ENCODE assay signal across 8 cellular contexts in the genomic region with DNA sequence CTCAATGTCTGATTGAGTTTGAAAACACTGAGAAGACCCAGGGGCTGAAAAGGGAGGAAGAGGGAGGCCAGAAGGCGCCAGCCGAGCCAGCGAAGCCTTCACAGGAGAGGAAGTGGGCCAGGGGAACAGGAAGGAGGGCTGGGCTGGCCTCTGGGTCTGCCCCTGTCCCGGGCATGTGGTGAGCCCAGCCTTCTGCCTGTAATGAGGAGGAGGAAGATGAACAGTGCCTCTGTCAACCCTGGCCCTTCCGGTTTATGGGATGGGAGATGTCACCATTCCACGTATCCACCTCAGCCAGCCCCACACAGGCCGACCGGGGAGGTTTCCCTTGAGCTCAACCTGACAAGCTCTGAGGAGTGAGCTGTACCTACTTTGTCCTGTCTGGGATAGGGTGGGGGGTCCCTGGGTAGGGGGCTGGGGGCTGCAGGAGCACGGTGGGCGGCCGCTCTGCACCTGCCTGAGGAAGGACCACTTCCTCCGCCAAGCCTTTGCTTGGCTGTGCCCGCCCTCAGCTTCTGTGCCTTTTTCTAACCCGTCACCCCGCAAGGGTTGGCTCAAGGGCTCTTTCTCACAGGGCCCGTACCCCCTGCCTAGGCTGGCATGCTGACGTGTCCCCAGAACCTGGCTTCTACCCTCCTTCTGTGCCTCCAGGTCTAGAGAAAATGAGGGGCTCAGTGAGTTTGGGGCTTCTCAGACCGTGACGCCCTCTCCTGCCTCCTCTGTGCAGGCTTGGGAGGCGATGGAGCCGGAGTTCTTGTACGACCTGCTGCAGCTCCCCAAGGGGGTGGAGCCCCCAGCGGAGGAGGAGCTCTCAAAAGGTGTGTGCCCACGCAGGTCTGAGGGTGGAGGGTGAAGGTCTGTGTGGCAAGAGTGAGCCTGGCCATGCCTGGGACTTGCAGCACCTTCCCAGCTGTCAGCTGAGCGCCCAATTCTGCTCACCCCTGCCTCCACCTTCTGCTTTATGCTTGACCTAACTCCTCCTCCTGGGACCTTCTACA. TPM values are rescaled to one million over a fixed set of nuclear protein-coding genes. Genes with fewer than 3 reads are reported as not detected.
DNase-seq lines count a peak whose midpoint lies in the region; ATAC-seq, FAIRE-seq and TF ChIP-seq lines count a peak whose summit lies in the region.

No MANE protein-coding gene starts in this region.

- no peak overlapping the region for H3K4me3 ChIP-seq in H1 (ENCODE audit: extremely low read depth in 1 of 4, insufficient read depth in 2 of 4, low read depth in 3 of 4, low read length in 4 of 4)

- H3K27me3 ChIP-seq in H1 (replicated peaks in 1 of 4; ENCODE audit: control insufficient read depth in 3 of 4, extremely low read depth in 1 of 4, insufficient read depth in 3 of 4, low read length in 3 of 4), result no peaks in the 10 kb centered on the region

- no peak overlapping the region for H2AK5ac ChIP-seq in H1 (ENCODE audit: low read depth, low read length)

- no peak overlapping the region for H4K91ac ChIP-seq in H1 (replicated peaks; ENCODE audit: insufficient read length, low read length)

- H3K9me3 ChIP-seq in H1 (ENCODE audit: insufficient read depth in 2 of 2, low read depth in 1 of 2, low read length in 1 of 2), result no peaks in the 10 kb centered on the region

- FAIRE-seq in H1 (lab: Jason Lieb, UNC), result no peak

- H3K56ac ChIP-seq in H1 (replicated peaks; ENCODE audit: insufficient read length, low read depth, low read length), result no peak overlapping the region

- no peaks in the 10 kb centered on the region for H3K36me3 ChIP-seq in H1 (ENCODE audit: control insufficient read depth in 2 of 4, insufficient read depth in 4 of 4, low read length in 3 of 4)

- CTCF ChIA-PET in H1 (lab: Charles Lee; ENCODE audit: partially characterized antibody), result interaction anchor here (0.5 to 2.5 kb wide), 6 partner anchors 10 to 217 kb away, joined by 3 to 7 read pairs (median 3); no protein-coding TSS in a partner anchor

- TF ChIP-seq RAD21 in H1 (IDR thresholded peaks at IDR 0.05 in 1 of 2, conservative IDR thresholded peaks at IDR 0.05 in 1 of 2; ENCODE audit: low read depth in 2 of 2, low read length in 2 of 2), result no peak

- H2BK20ac ChIP-seq in H1 (ENCODE audit: low read length), result 0 out of 2 replicates have a peak overlapping the region, but pooled peaks have one; percentile 75

- no peaks in the 10 kb centered on the region for H3K79me2 ChIP-seq in H1 (ENCODE audit: control insufficient read depth in 1 of 2, insufficient read depth in 2 of 2, low read length in 2 of 2)

- no peak overlapping the region for H3K9ac ChIP-seq in H1 (replicated peaks in 1 of 4; ENCODE audit: extremely low read depth in 1 of 4, low read depth in 3 of 4, low read length in 3 of 4)

- no peaks in the 10 kb centered on the region for H4K20me1 ChIP-seq in H1 (replicated peaks in 1 of 2; ENCODE audit: control insufficient read depth in 1 of 2, insufficient read depth in 2 of 2, low read length in 2 of 2)

- TF ChIP-seq EP300 in H1 (IDR thresholded peaks at IDR 0.05; ENCODE audit: borderline replicate concordance in 1 of 2, low read depth in 2 of 2, low read length in 2 of 2), result no peak

- no peak overlapping the region for H4K8ac ChIP-seq in H1 (ENCODE audit: extremely low read depth, insufficient read depth, low read length)

- H2AFZ ChIP-seq in H1 (ENCODE audit: low read length), result no peak overlapping the region

- no peak overlapping the region for H3K27ac ChIP-seq in H1 (ENCODE audit: low read depth, low read length)

- no peak overlapping the region for H3K4ac ChIP-seq in H1 (replicated peaks; ENCODE audit: insufficient read length, low read depth, low read length)

- POLR2A ChIA-PET in H1 (lab: Charles Lee; ENCODE audit: partially characterized antibody), result interaction anchor here (1.0 to 4.1 kb wide), 3 partner anchors 14 to 35 kb away, joined by 3 to 22 read pairs (median 3); no protein-coding TSS in a partner anchor

- no peak overlapping the region for H4K5ac ChIP-seq in H1 (ENCODE audit: insufficient read length, low read depth, low read length)

- peak overlapping the region; percentile 12; the same call in 1 of the 2 replicates for H2BK12ac ChIP-seq in H1 (ENCODE audit: low read depth, low read length)

- DNase-seq in GM13976 (ENCODE audit: low spot score) (peak; percentile 59), UCSD-AML1 (lab: John Stamatoyannopoulos, UW; ENCODE audit: unreplicated experiment) (peak; percentile 78), H1 (ENCODE audit: low read depth in 1 of 2, low spot score in 2 of 2) (no peak), kidney glomerular epithelial cell (lab: John Stamatoyannopoulos, UW) (no peak), NCI-H1417 treated with DMSO at 0.1 percent for 48 hours (lab: John Stamatoyannopoulos, UW) (no peak), NCI-H1694 treated with DMSO at 0.1 percent for 48 hours (lab: John Stamatoyannopoulos, UW) (no peak)
- peak; percentile 49 for DNase-seq in stimulated activated CD4-positive, alpha-beta T cell treated with anti-CD3 and anti-CD28 coated beads, Interleukin-1b, Interleukin-23, amount 100 ng/mL, for 48 hours

- no peak overlapping the region for H2BK120ac ChIP-seq in H1 (replicated peaks; ENCODE audit: low read depth, low read length)

- no peak overlapping the region; the same call in 1 of the 2 replicates for H3K18ac ChIP-seq in H1 (ENCODE audit: extremely low read depth, low read length)

- in situ Hi-C loops in GM13976 (cut with MboI; ENCODE audit: low sequenced_read_pairs, unreplicated experiment), result no loop called here

- H3K14ac ChIP-seq in H1 (ENCODE audit: insufficient read length), result no peak overlapping the region

- WGBS in H1 (ENCODE audit: extremely low coverage in 1 of 2, insufficient coverage in 1 of 2, insufficient read length in 1 of 2, insufficient replicate concordance in 2 of 2, low coverage in 1 of 2, low lambda C conversion rate in 2 of 2, missing lambda C conversion rate in 1 of 2), 2 experiments, result 88% methylated on average over 18 of the region's 25 CpGs; no CpG with 5 or more reads in 1 of the 2 experiments

- H3K4me2 ChIP-seq in H1 (ENCODE audit: insufficient read depth in 1 of 2, low read depth in 2 of 2, low read length in 2 of 2), result no peak overlapping the region

- no peak for ATAC-seq in HG02870 (IDR thresholded peaks at IDR 0.05; ENCODE audit: unreplicated experiment)

- TF ChIP-seq POLR2A in H1 (IDR thresholded peaks at IDR 0.05; ENCODE audit: control extremely low read depth in 1 of 2, low read depth in 2 of 2, low read length in 2 of 2), result no peak

- H3K23ac ChIP-seq in H1 (ENCODE audit: insufficient read length), result no peak overlapping the region

- no peaks in the 10 kb centered on the region for H3K23me2 ChIP-seq in H1 (ENCODE audit: low read depth, low read length)

- H3K79me1 ChIP-seq in H1 (ENCODE audit: low read depth, low read length), result no peaks in the 10 kb centered on the region

- peaks cover 0 to 12% (median 9%) of the 10 kb centered on the region in 4 experiments; a peak in 5 of 7 replicates for H3K4me1 ChIP-seq in H1 (replicated peaks in 1 of 4; ENCODE audit: control insufficient read depth in 3 of 4, insufficient read depth in 4 of 4, low read length in 3 of 4)

- no peak for TF ChIP-seq CTCF in GM13976 (IDR thresholded peaks at IDR 0.05; ENCODE audit: borderline replicate concordance, control extremely low read depth, extremely low read depth, insufficient read depth, missing control alignments)
- no peak for TF ChIP-seq CTCF in H1 (IDR thresholded peaks at IDR 0.05; ENCODE audit: control extremely low read depth in 1 of 3, insufficient read depth in 1 of 3, low read depth in 1 of 3, low read length in 3 of 3)

- peak overlapping the region; percentile 13; the same call in 1 of the 2 replicates for H2BK5ac ChIP-seq in H1 (ENCODE audit: low read depth, low read length)

- no peak overlapping the region; the same call in 1 of the 2 replicates for H2BK15ac ChIP-seq in H1 (ENCODE audit: low read length)

TF ChIP-seq in H1, 55 proteins besides CTCF, POLR2A, EP300 and RAD21:
- no peak for TF ChIP-seq EGR1 (IDR thresholded peaks at IDR 0.05; ENCODE audit: borderline replicate concordance, low read depth, low read length)
- TF ChIP-seq ASH2L (IDR thresholded peaks at IDR 0.05; ENCODE audit: low read length), result no peak
- no peak for TF ChIP-seq RNF2 (IDR thresholded peaks at IDR 0.05; ENCODE audit: borderline replicate concordance, low read depth, low read length, missing control alignments, poor library complexity, severe bottlenecking)
- TF ChIP-seq SP2 (IDR thresholded peaks at IDR 0.05; ENCODE audit: low read length), result no peak
- TF ChIP-seq BRCA1 (IDR thresholded peaks at IDR 0.05; ENCODE audit: low read depth, low read length), result no peak
- no peak for TF ChIP-seq SP1 (IDR thresholded peaks at IDR 0.05; ENCODE audit: low read depth, low read length)

RNA-seq across cellular contexts. Expression of a gene that starts 2.2 kb away (rescaled TPM):
- 0.37 and 0.50 TPM in 2 replicates for total RNA-seq in H1 (2021; fragmentation: NEBNext Ultra II Directional; extraction: Animal tissue kit (Norgen Biotek cat#: 25700))
- polyA plus RNA-seq in H1 (2011; rRNA removed), result 0.80 and 1.5 TPM in 2 replicates
- 1.7 TPM for polyA plus RNA-seq in H1 (2011; cell fraction: cytosol; rRNA removed)
- polyA plus RNA-seq in H1 (2011; cell fraction: nucleus; rRNA removed), result 3.1 TPM
- 0.17 to 0.80 TPM (median 0.41 TPM) in 4 replicates for polyA plus RNA-seq in H1 (2012, experiment 1 of 2)
- 0.45 TPM for polyA plus RNA-seq in H1 (2012, experiment 2 of 2)
- 0.95 TPM for polyA plus RNA-seq in H1 (2013, experiment 1 of 2)
- polyA plus RNA-seq in H1 (2013, experiment 2 of 2), result 0.42 TPM
- 0.60 and 0.93 TPM in 2 replicates for polyA minus RNA-seq in H1 (2011; rRNA and poly(A)+ RNA removed)
- polyA minus RNA-seq in H1 (2011; cell fraction: cytosol; rRNA and poly(A)+ RNA removed), result 0.81 TPM
- 1.5 TPM for polyA minus RNA-seq in H1 (2011; cell fraction: nucleus; rRNA and poly(A)+ RNA removed)

Comparison
In these comparisons a context has a peak if more than half of its experiments do, and no peak if none do; other contexts are left out.
1. DNase-seq: peak in GM13976 (single experiment), UCSD-AML1 (single experiment) and stimulated activated CD4-positive, alpha-beta T cell treated with anti-CD3 and anti-CD28 coated beads, Interleukin-1b, Interleukin-23, amount 100 ng/mL, for 48 hours (single experiment); none in H1 (0 of 2), kidney glomerular epithelial cell (single experiment), NCI-H1417 treated with DMSO at 0.1 percent for 48 hours (single experiment) and NCI-H1694 treated with DMSO at 0.1 percent for 48 hours (single experiment).